ENCODE assay signal across 1 cellular context in genomic region chr12:32135967-32136366, GRCh38.
TF ChIP-seq lines count a peak whose summit lies in the region.

No MANE protein-coding gene starts in this region.

TF ChIP-seq in H1, 55 proteins besides CTCF, POLR2A, EP300 and RAD21:
- TF ChIP-seq SAP30 (IDR thresholded peaks at IDR 0.05; ENCODE audit: insufficient read depth, insufficient replicate concordance, low read length) = no peak
- no peak for TF ChIP-seq FOSL1 (IDR thresholded peaks at IDR 0.05; ENCODE audit: insufficient read depth, low read depth, low read length)
- TF ChIP-seq SRF (IDR thresholded peaks at IDR 0.05; ENCODE audit: low read depth, low read length) = no peak
- no peak for TF ChIP-seq EGR1 (IDR thresholded peaks at IDR 0.05; ENCODE audit: borderline replicate concordance, low read depth, low read length)
- no peak for TF ChIP-seq BCL11A (IDR thresholded peaks at IDR 0.05; ENCODE audit: low read depth in 2 of 2, low read length in 2 of 2)
- no peak for TF ChIP-seq CHD7 (IDR thresholded peaks at IDR 0.05; ENCODE audit: insufficient replicate concordance, low read length)
- TF ChIP-seq ZNF274 (IDR thresholded peaks at IDR 0.05; ENCODE audit: borderline replicate concordance, extremely low read depth, low read length) = no peak
- TF ChIP-seq SIRT6 (IDR thresholded peaks at IDR 0.05; ENCODE audit: low read length) = no peak
- no peak for TF ChIP-seq CTBP2 (IDR thresholded peaks at IDR 0.05; ENCODE audit: borderline replicate concordance, insufficient read depth, insufficient read length, low read length)
- no peak for TF ChIP-seq POLR2AphosphoS5 (IDR thresholded peaks at IDR 0.05; ENCODE audit: low read depth, low read length)
- no peak for TF ChIP-seq CHD1 (IDR thresholded peaks at IDR 0.05; ENCODE audit: low read depth, low read length)
- no peak for TF ChIP-seq SIX5 (IDR thresholded peaks at IDR 0.05; ENCODE audit: low read depth, low read length)
- TF ChIP-seq POU5F1 (IDR thresholded peaks at IDR 0.05; ENCODE audit: low read depth, low read length) = no peak
- TF ChIP-seq TBP (IDR thresholded peaks at IDR 0.05; ENCODE audit: low read depth, low read length) = no peak
- no peak for TF ChIP-seq RFX5 (IDR thresholded peaks at IDR 0.05; ENCODE audit: borderline replicate concordance, low read depth, low read length)
- TF ChIP-seq JUND (IDR thresholded peaks at IDR 0.05; ENCODE audit: low read length) = no peak
- TF ChIP-seq E2F6 (IDR thresholded peaks at IDR 0.05) = no peak
- TF ChIP-seq ATF3 (IDR thresholded peaks at IDR 0.05; ENCODE audit: insufficient read depth, low read depth, low read length) = no peak
TF ChIP-seq in H1: peak in this region for 0.
